In genomic region chr2:216474925-216475670, GRCh38 we compare ENCODE assay signal across 9 cellular contexts. TPM values are rescaled to one million over a fixed set of nuclear protein-coding genes. Genes with fewer than 3 reads are reported as not detected.
DNase-seq lines count a peak whose midpoint lies in the region; ATAC-seq and TF ChIP-seq lines count a peak whose summit lies in the region.
"Had no signal": no experiment of that assay in that cellular context is flagged by ENCODE, and none has a peak within 500 bp of the region (broad histone marks: within the 10 kb centered on the region; RNA-seq: fewer than 3 reads in every experiment).

No MANE protein-coding gene starts in this region.

- H3K4me3 ChIP-seq in coronary artery, result no peak overlapping the region

- peak overlapping the region; percentile 45 for H3K27ac Mint-ChIP-seq in activated CD8-positive, alpha-beta T cell treated with anti-CD3 and anti-CD28 coated beads, Interleukin-2, amount 10 ng/mL, durations not matched to agents 7 days and 5 days

- peak overlapping the region; percentile 6 for H3K4me3 Mint-ChIP-seq in activated CD8-positive, alpha-beta T cell treated with anti-CD3 and anti-CD28 coated beads, Interleukin-2, amount 10 ng/mL, durations not matched to agents 7 days and 5 days
- H3K4me3 Mint-ChIP-seq: effector memory CD8-positive, alpha-beta T cell had no signal

- CTCF ChIA-PET in activated CD8-positive, alpha-beta T cell treated with anti-CD3 and anti-CD28 coated beads, Interleukin-2, amount 10 ng/mL, durations not matched to agents 7 days and 5 days (lab: Charles Lee), result no interaction called here

- H3K4me1 Mint-ChIP-seq in activated CD8-positive, alpha-beta T cell treated with anti-CD3 and anti-CD28 coated beads, Interleukin-2, amount 10 ng/mL, durations not matched to agents 7 days and 5 days (ENCODE audit: low read depth), result peaks cover 28% of the 10 kb centered on the region

- H3K27ac ChIP-seq in coronary artery, result no peak overlapping the region

- H3K27me3 Mint-ChIP-seq in activated CD8-positive, alpha-beta T cell treated with anti-CD3 and anti-CD28 coated beads, Interleukin-2, amount 10 ng/mL, durations not matched to agents 7 days and 5 days (ENCODE audit: low read depth), result no peaks in the 10 kb centered on the region
- H3K27me3 Mint-ChIP-seq: effector memory CD8-positive, alpha-beta T cell had no signal

- DNase-seq in Ammon's horn (ENCODE audit: low spot score) (peak; percentile 58), NCI-H146 (lab: John Stamatoyannopoulos, UW) (no peak), coronary artery (ENCODE audit: low spot score) (no peak), NCI-H1092 (lab: John Stamatoyannopoulos, UW) (no peak), hippocampal formation (lab: John Stamatoyannopoulos, UW) (no peak)
- peak; percentile 62 for DNase-seq in activated CD8-positive, alpha-beta T cell treated with anti-CD3 and anti-CD28 coated beads, Interleukin-2, amount 10 ng/mL, durations not matched to agents 7 days and 5 days
- DNase-seq: effector memory CD8-positive, alpha-beta T cell had no signal

- TF ChIP-seq CTCF in coronary artery (IDR thresholded peaks at IDR 0.05), result no peak

- peaks cover 32% of the 10 kb centered on the region for H3K36me3 Mint-ChIP-seq in activated CD8-positive, alpha-beta T cell treated with anti-CD3 and anti-CD28 coated beads, Interleukin-2, amount 10 ng/mL, durations not matched to agents 7 days and 5 days (ENCODE audit: low read depth)

- POLR2A ChIA-PET in activated CD8-positive, alpha-beta T cell treated with anti-CD3 and anti-CD28 coated beads, Interleukin-2, amount 10 ng/mL, durations not matched to agents 7 days and 5 days (lab: Charles Lee), result no interaction called here

- H3K9me3 Mint-ChIP-seq in activated CD8-positive, alpha-beta T cell treated with anti-CD3 and anti-CD28 coated beads, Interleukin-2, amount 10 ng/mL, durations not matched to agents 7 days and 5 days (ENCODE audit: insufficient read depth), result no peaks in the 10 kb centered on the region
- H3K9me3 Mint-ChIP-seq: effector memory CD8-positive, alpha-beta T cell had no signal

- ATAC-seq in GM19328 (IDR thresholded peaks at IDR 0.05; ENCODE audit: unreplicated experiment), result peak; percentile 66
- ATAC-seq in HG03159 (IDR thresholded peaks at IDR 0.05; ENCODE audit: unreplicated experiment), result peak; percentile 75
- ATAC-seq in activated CD8-positive, alpha-beta T cell treated with anti-CD3 and anti-CD28 coated beads, Interleukin-2, amount 10 ng/mL, durations not matched to agents 7 days and 5 days, result peak; percentile 88
- ATAC-seq: effector memory CD8-positive, alpha-beta T cell had no signal

RNA-seq across cellular contexts. Expression of gene RPL37A, which starts 23.5 kb away (rescaled TPM):
- total RNA-seq in activated CD8-positive, alpha-beta T cell treated with anti-CD3 and anti-CD28 coated beads, Interleukin-2, amount 10 ng/mL, durations not matched to agents 7 days and 5 days, result 1,000 to 10,000 TPM; 2,232 to 2,277 TPM

Comparison
In these comparisons a context has a peak if more than half of its experiments do, and no peak if none do; other contexts are left out.
1. DNase-seq: peak in Ammon's horn (single experiment) and activated CD8-positive, alpha-beta T cell treated with anti-CD3 and anti-CD28 coated beads, Interleukin-2, amount 10 ng/mL, durations not matched to agents 7 days and 5 days (single experiment); none in NCI-H146 (single experiment), coronary artery (single experiment), NCI-H1092 (single experiment) and hippocampal formation (0 of 2).
2. Peak in every context shown above with its lines, with median percentiles within 50 percentile points of each other: ATAC-seq.